ENCODE assay signal across 8 cellular contexts in genomic region chr17:73290399-73291259, GRCh38.
DNase-seq lines count a peak whose midpoint lies in the region; ATAC-seq and TF ChIP-seq lines count a peak whose summit lies in the region.

No MANE protein-coding gene starts in this region.

- peaks cover 3% of the 10 kb centered on the region for H3K27me3 Mint-ChIP-seq in T-helper 2 cell treated with Interferon-gamma antibody and Interleukin-4, amounts not matched to agents 5 μg/mL and 100 μg/mL, for 36 hours (ENCODE audit: low read depth)

- H3K36me3 Mint-ChIP-seq in T-helper 2 cell treated with Interferon-gamma antibody and Interleukin-4, amounts not matched to agents 5 μg/mL and 100 μg/mL, for 36 hours (ENCODE audit: low read depth), result no peaks in the 10 kb centered on the region

- peak overlapping the region; percentile 47 for H3K27ac Mint-ChIP-seq in T-helper 2 cell treated with Interferon-gamma antibody and Interleukin-4, amounts not matched to agents 5 μg/mL and 100 μg/mL, for 36 hours

- peak overlapping the region; percentile 65 for H3K27ac ChIP-seq in muscle layer of colon (ENCODE audit: low read depth, low read length)

- H3K9ac ChIP-seq in muscle layer of colon (ENCODE audit: low read length), result peak overlapping the region; percentile 47

- H3K9me3 ChIP-seq in muscle layer of colon (ENCODE audit: low read length), result no peaks in the 10 kb centered on the region

- no peaks in the 10 kb centered on the region for H3K9me3 Mint-ChIP-seq in T-helper 2 cell treated with Interferon-gamma antibody and Interleukin-4, amounts not matched to agents 5 μg/mL and 100 μg/mL, for 36 hours

- H3K4me1 Mint-ChIP-seq in T-helper 2 cell treated with Interferon-gamma antibody and Interleukin-4, amounts not matched to agents 5 μg/mL and 100 μg/mL, for 36 hours (ENCODE audit: low read depth), result peaks cover 14% of the 10 kb centered on the region

- ATAC-seq in GM18505 (IDR thresholded peaks at IDR 0.05; ENCODE audit: unreplicated experiment) (peak; percentile 40), HG02678 (IDR thresholded peaks at IDR 0.05; ENCODE audit: unreplicated experiment) (peak; percentile 44)

- no peaks in the 10 kb centered on the region for H3K27me3 ChIP-seq in muscle layer of colon (ENCODE audit: control insufficient read depth in 1 of 2, insufficient read depth in 2 of 2, low read length in 2 of 2)

- TF ChIP-seq POLR2A in GM18505 (IDR thresholded peaks at IDR 0.05; ENCODE audit: borderline replicate concordance, extremely low read depth, insufficient read depth, insufficient read length), result no peak

- DNase-seq in T-helper 2 cell treated with Interferon-gamma antibody and Interleukin-4, amounts not matched to agents 5 μg/mL and 100 μg/mL, for 36 hours (ENCODE audit: low spot score), result no peak
- DNase-seq in CD1c-positive myeloid dendritic cell (ENCODE audit: extremely low spot score) (no peak), OCI-M2 (lab: John Stamatoyannopoulos, UW; ENCODE audit: unreplicated experiment) (no peak), NCI-H510A treated with DMSO at 0.1 percent for 48 hours (lab: John Stamatoyannopoulos, UW) (no peak), NCI-H1092 treated with DMSO at 0.1 percent for 48 hours (lab: John Stamatoyannopoulos, UW) (no peak)

- H3K4me1 ChIP-seq in muscle layer of colon (ENCODE audit: insufficient read depth, low read length), result peaks cover 98% of the 10 kb centered on the region

- H3K4me3 Mint-ChIP-seq in T-helper 2 cell treated with Interferon-gamma antibody and Interleukin-4, amounts not matched to agents 5 μg/mL and 100 μg/mL, for 36 hours, result peak overlapping the region; percentile 59

- H3K4me3 ChIP-seq in muscle layer of colon (ENCODE audit: low read depth in 1 of 2, low read length in 2 of 2), result peak overlapping the region; percentile 2 to 9

- H3K36me3 ChIP-seq in muscle layer of colon (ENCODE audit: insufficient read depth, low read length), result peaks cover 13% of the 10 kb centered on the region
